ENCODE assay signal across 1 cellular context in genomic region chr16:84947996-84948854, GRCh38.
TF ChIP-seq lines count a peak whose summit lies in the region.

No MANE protein-coding gene starts in this region.

TF ChIP-seq in K562, 482 proteins besides CTCF, POLR2A, EP300 and RAD21:
- TF ChIP-seq, protein P1, sequence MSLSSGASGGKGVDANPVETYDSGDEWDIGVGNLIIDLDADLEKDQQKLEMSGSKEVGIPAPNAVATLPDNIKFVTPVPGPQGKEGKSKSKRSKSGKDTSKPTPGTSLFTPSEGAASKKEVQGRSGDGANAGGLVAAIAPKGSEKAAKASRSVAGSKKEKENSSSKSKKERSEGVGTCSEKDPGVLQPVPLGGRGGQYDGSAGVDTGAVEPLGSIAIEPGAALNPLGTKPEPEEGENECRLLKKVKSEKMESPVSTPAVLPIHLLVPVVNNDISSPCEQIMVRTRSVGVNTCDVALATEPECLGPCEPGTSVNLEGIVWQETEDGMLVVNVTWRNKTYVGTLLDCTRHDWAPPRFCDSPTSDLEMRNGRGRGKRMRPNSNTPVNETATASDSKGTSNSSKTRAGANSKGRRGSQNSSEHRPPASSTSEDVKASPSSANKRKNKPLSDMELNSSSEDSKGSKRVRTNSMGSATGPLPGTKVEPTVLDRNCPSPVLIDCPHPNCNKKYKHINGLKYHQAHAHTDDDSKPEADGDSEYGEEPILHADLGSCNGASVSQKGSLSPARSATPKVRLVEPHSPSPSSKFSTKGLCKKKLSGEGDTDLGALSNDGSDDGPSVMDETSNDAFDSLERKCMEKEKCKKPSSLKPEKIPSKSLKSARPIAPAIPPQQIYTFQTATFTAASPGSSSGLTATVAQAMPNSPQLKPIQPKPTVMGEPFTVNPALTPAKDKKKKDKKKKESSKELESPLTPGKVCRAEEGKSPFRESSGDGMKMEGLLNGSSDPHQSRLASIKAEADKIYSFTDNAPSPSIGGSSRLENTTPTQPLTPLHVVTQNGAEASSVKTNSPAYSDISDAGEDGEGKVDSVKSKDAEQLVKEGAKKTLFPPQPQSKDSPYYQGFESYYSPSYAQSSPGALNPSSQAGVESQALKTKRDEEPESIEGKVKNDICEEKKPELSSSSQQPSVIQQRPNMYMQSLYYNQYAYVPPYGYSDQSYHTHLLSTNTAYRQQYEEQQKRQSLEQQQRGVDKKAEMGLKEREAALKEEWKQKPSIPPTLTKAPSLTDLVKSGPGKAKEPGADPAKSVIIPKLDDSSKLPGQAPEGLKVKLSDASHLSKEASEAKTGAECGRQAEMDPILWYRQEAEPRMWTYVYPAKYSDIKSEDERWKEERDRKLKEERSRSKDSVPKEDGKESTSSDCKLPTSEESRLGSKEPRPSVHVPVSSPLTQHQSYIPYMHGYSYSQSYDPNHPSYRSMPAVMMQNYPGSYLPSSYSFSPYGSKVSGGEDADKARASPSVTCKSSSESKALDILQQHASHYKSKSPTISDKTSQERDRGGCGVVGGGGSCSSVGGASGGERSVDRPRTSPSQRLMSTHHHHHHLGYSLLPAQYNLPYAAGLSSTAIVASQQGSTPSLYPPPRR (CRISPR knock-in tag; IDR thresholded peaks at IDR 0.05; ENCODE audit: borderline replicate concordance): no peak
- TF ChIP-seq, protein P2, sequence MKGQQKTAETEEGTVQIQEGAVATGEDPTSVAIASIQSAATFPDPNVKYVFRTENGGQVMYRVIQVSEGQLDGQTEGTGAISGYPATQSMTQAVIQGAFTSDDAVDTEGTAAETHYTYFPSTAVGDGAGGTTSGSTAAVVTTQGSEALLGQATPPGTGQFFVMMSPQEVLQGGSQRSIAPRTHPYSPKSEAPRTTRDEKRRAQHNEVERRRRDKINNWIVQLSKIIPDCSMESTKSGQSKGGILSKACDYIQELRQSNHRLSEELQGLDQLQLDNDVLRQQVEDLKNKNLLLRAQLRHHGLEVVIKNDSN (CRISPR knock-in tag; IDR thresholded peaks at IDR 0.05): peak; percentile 22; the same call in 1 of the 2 replicates
- TF ChIP-seq, protein P3, sequence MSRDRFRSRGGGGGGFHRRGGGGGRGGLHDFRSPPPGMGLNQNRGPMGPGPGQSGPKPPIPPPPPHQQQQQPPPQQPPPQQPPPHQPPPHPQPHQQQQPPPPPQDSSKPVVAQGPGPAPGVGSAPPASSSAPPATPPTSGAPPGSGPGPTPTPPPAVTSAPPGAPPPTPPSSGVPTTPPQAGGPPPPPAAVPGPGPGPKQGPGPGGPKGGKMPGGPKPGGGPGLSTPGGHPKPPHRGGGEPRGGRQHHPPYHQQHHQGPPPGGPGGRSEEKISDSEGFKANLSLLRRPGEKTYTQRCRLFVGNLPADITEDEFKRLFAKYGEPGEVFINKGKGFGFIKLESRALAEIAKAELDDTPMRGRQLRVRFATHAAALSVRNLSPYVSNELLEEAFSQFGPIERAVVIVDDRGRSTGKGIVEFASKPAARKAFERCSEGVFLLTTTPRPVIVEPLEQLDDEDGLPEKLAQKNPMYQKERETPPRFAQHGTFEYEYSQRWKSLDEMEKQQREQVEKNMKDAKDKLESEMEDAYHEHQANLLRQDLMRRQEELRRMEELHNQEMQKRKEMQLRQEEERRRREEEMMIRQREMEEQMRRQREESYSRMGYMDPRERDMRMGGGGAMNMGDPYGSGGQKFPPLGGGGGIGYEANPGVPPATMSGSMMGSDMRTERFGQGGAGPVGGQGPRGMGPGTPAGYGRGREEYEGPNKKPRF (IDR thresholded peaks at IDR 0.05; ENCODE audit: low read depth, low read length): no peak
- no peak for TF ChIP-seq ESRRB (CRISPR knock-in tag; IDR thresholded peaks at IDR 0.05; ENCODE audit: borderline replicate concordance)
